In genomic region chr12:31728917-31729640, GRCh38 we compare ENCODE assay signal across 8 cellular contexts. TPM values are rescaled to one million over a fixed set of nuclear protein-coding genes. Genes with fewer than 3 reads are reported as not detected.
A peak's percentile ranks its signal among the peaks of the same experiment; 100 is the strongest.
DNase-seq lines count a peak whose midpoint lies in the region; ATAC-seq and TF ChIP-seq lines count a peak whose summit lies in the region.

Gene AMN1, minus strand, starts transcription at chr12:31729021. Its CDS starts 13 bp downstream, at chr12:31729008.

- TF ChIP-seq CTCF in right atrium auricular region (IDR thresholded peaks at IDR 0.05) (peak in 1 of 2 donors; percentile 28), prostate gland (IDR thresholded peaks at IDR 0.05) (peak in 2 of 4 experiments; percentile 35 to 47)

- peak within 1 kb of the TSS; percentile 98 for H3K27ac Mint-ChIP-seq in T-helper 17 cell

- H3K36me3 Mint-ChIP-seq in T-helper 17 cell (ENCODE audit: low read depth) = no peaks in the 10 kb centered on the region

- H3K27ac ChIP-seq in right atrium auricular region (peak within 1 kb of the TSS; percentile 95), prostate gland (peak within 1 kb of the TSS; percentile 92 to 96), urinary bladder (ENCODE audit: low read depth) (peak within 1 kb of the TSS; percentile 95)

- H3K4me1 Mint-ChIP-seq in T-helper 17 cell = peaks cover 32% of the 10 kb centered on the region

- intact Hi-C loops in prostate gland (cut with DNase I) = loop anchor here (2.0 to 5.0 kb wide), 2 partner anchors 72 to 230 kb away; partner anchors contain the start of genes ETFBKMT and RESF1

- H3K9me3 ChIP-seq in T-helper 17 cell (ENCODE audit: control insufficient read depth, low read length, poor library complexity, severe bottlenecking) = no peaks in the 10 kb centered on the region
- peaks cover 0 to 16% of the 10 kb centered on the region in 2 donors for H3K9me3 ChIP-seq in right atrium auricular region
- H3K9me3 ChIP-seq in prostate gland = no peaks in the 10 kb centered on the region

- H3K27me3 Mint-ChIP-seq in T-helper 17 cell = no peaks in the 10 kb centered on the region

- peaks cover 0 to 44% of the 10 kb centered on the region in 2 donors for H3K4me1 ChIP-seq in right atrium auricular region
- H3K4me1 ChIP-seq in prostate gland (replicated peaks) = no peaks in the 10 kb centered on the region
- H3K4me1 ChIP-seq in urinary bladder (ENCODE audit: insufficient read depth) = no peaks in the 10 kb centered on the region

- ATAC-seq in HG02884 (IDR thresholded peaks at IDR 0.05; ENCODE audit: unreplicated experiment) (peak; percentile 96), T-helper 17 cell (peak; percentile 93)

- peak within 1 kb of the TSS; percentile 97 for H3K4me3 Mint-ChIP-seq in T-helper 17 cell

- H3K4me3 ChIP-seq in right atrium auricular region (peak within 1 kb of the TSS; percentile 50 to 64), prostate gland (peak within 1 kb of the TSS; percentile 51 to 61), urinary bladder (ENCODE audit: low read depth, low read length) (peak within 1 kb of the TSS; percentile 58)

- WGBS in prostate gland = 2% methylated on average over 59 of the region's 59 CpGs
- WGBS in urinary bladder = 1% methylated on average over 59 of the region's 59 CpGs

- no peaks in the 10 kb centered on the region for H3K36me3 ChIP-seq in right atrium auricular region
- no peaks in the 10 kb centered on the region for H3K36me3 ChIP-seq in prostate gland
- H3K36me3 ChIP-seq in urinary bladder (ENCODE audit: insufficient read depth) = no peaks in the 10 kb centered on the region

- TF ChIP-seq POLR2A in GM15510 (IDR thresholded peaks at IDR 0.05; ENCODE audit: borderline replicate concordance, extremely low read depth, insufficient read length) = peak; percentile 61
- peak; percentile 82 for TF ChIP-seq POLR2A in prostate gland (IDR thresholded peaks at IDR 0.05)

- peak; percentile 98 for DNase-seq in NCI-H1694 treated with DMSO at 0.1 percent for 48 hours (lab: John Stamatoyannopoulos, UW)
- peak; percentile 90 to 97 (median 97) for DNase-seq in T-helper 17 cell
- DNase-seq in anterior cingulate cortex (lab: John Stamatoyannopoulos, UW) = peak; percentile 87 to 99 (median 97)
- DNase-seq in right atrium auricular region (ENCODE audit: low spot score) = peak; percentile 99
- peak; percentile 99 for DNase-seq in prostate gland (ENCODE audit: low spot score)

- H3K27me3 ChIP-seq in right atrium auricular region (no peaks in the 10 kb centered on the region), prostate gland (replicated peaks; ENCODE audit: insufficient read depth) (no peaks in the 10 kb centered on the region)

RNA-seq across cellular contexts. Expression of gene AMN1, which starts in this region (rescaled TPM):
- 1 to 10 TPM; 2.0 to 4.6 TPM for total RNA-seq in T-helper 17 cell
- 10 to 100 TPM; 10.4 to 17.8 TPM for total RNA-seq in right atrium auricular region
- total RNA-seq in prostate gland = 10 to 100 TPM; 11.9 to 31.9 TPM
- total RNA-seq in urinary bladder = 21.4 TPM
- polyA plus RNA-seq in urinary bladder = 20.6 TPM

Comparison
In these comparisons a context has a peak if more than half of its experiments do, and no peak if none do; other contexts are left out.
1. Peak in every context shown above with its lines: DNase-seq, ATAC-seq, H3K4me3 ChIP-seq and H3K27ac ChIP-seq.